11 cellular contexts compared by ENCODE assay signal in genomic region chr7:74230446-74231231, GRCh38. TPM values are rescaled to one million over a fixed set of nuclear protein-coding genes. Genes with fewer than 3 reads are reported as not detected.
DNase-seq lines count a peak whose midpoint lies in the region; ATAC-seq and TF ChIP-seq lines count a peak whose summit lies in the region.
"Had no signal": no experiment of that assay in that cellular context is flagged by ENCODE, and none has a peak within 500 bp of the region (broad histone marks: within the 10 kb centered on the region; RNA-seq: fewer than 3 reads in every experiment).

No MANE protein-coding gene starts in this region.

- H3K36me3 Mint-ChIP-seq in activated naive CD8-positive, alpha-beta T cell treated with anti-CD3 and anti-CD28 coated beads, Interleukin-2, amount 50 U/mL, for 24 hours (ENCODE audit: low read depth) = peaks cover 47% of the 10 kb centered on the region
- peaks cover 47% of the 10 kb centered on the region for H3K36me3 Mint-ChIP-seq in CD4-positive, alpha-beta T cell (ENCODE audit: low read depth)

- H3K27ac ChIP-seq in CD4-positive, alpha-beta T cell (ENCODE audit: low read depth, low read length) = no peak overlapping the region
- no peak overlapping the region for H3K27ac ChIP-seq in mammary epithelial cell (ENCODE audit: insufficient read depth, low read depth, low read length)
- no peak overlapping the region for H3K27ac ChIP-seq in smooth muscle cell (ENCODE audit: low read depth)

- DNase-seq in GF-D8 (lab: John Stamatoyannopoulos, UW) (peak; percentile 87), mammary epithelial cell (no peak), smooth muscle cell (lab: John Stamatoyannopoulos, UW; ENCODE audit: unreplicated experiment) (no peak)
- no peak for DNase-seq in activated naive CD8-positive, alpha-beta T cell treated with anti-CD3 and anti-CD28 coated beads, Interleukin-2, amount 50 U/mL, for 24 hours
- no peak for DNase-seq in CD4-positive, alpha-beta T cell
- DNase-seq: NCI-H1694 had no signal

- no peaks in the 10 kb centered on the region for H3K27me3 ChIP-seq in CD4-positive, alpha-beta T cell (ENCODE audit: control insufficient read depth, insufficient read depth, low read length)
- H3K27me3 ChIP-seq in mammary epithelial cell (ENCODE audit: insufficient read depth, low read length) (no peaks in the 10 kb centered on the region), smooth muscle cell (ENCODE audit: low read depth) (no peaks in the 10 kb centered on the region)

- CTCF ChIA-PET in CD4-positive, alpha-beta T cell (lab: Charles Lee) = interaction anchor here (0.6 to 0.8 kb wide), 2 partner anchors 24 to 1967 kb away, joined by 3 read pairs; no protein-coding TSS in a partner anchor
- CTCF ChIA-PET in mammary epithelial cell (lab: Charles Lee; ENCODE audit: low non-redundant PET) = no interaction called here

- no peaks in the 10 kb centered on the region for H3K9me3 Mint-ChIP-seq in activated naive CD8-positive, alpha-beta T cell treated with anti-CD3 and anti-CD28 coated beads, Interleukin-2, amount 50 U/mL, for 24 hours
- no peaks in the 10 kb centered on the region for H3K9me3 Mint-ChIP-seq in CD4-positive, alpha-beta T cell
- H3K9me3 Mint-ChIP-seq: activated T-helper 17 cell treated with anti-CD3 and anti-CD28 coated beads, Interleukin-2, amount 50 U/mL, for 72 hours had no signal

- peaks cover 29% of the 10 kb centered on the region for H3K4me1 Mint-ChIP-seq in activated naive CD8-positive, alpha-beta T cell treated with anti-CD3 and anti-CD28 coated beads, Interleukin-2, amount 50 U/mL, for 24 hours
- H3K4me1 Mint-ChIP-seq in CD4-positive, alpha-beta T cell (ENCODE audit: low read depth) = no peaks in the 10 kb centered on the region

- ATAC-seq in GM19438 (IDR thresholded peaks at IDR 0.05; ENCODE audit: low read depth, unreplicated experiment) (peak; percentile 53), HG03175 (IDR thresholded peaks at IDR 0.05; ENCODE audit: unreplicated experiment) (peak; percentile 54), GM18858 (IDR thresholded peaks at IDR 0.05; ENCODE audit: unreplicated experiment) (no peak)
- peak; percentile 10 for ATAC-seq in activated naive CD8-positive, alpha-beta T cell treated with anti-CD3 and anti-CD28 coated beads, Interleukin-2, amount 50 U/mL, for 24 hours
- no peak for ATAC-seq in CD4-positive, alpha-beta T cell (ENCODE audit: poor library complexity)
- ATAC-seq: activated T-helper 17 cell treated with anti-CD3 and anti-CD28 coated beads, Interleukin-2, amount 50 U/mL, for 72 hours had no signal

- no peak overlapping the region for H2AFZ ChIP-seq in mammary epithelial cell (ENCODE audit: low read depth, low read length)
- no peak overlapping the region for H2AFZ ChIP-seq in smooth muscle cell (ENCODE audit: low read depth)

- H4K20me1 ChIP-seq in mammary epithelial cell (ENCODE audit: insufficient read depth, low read length) (no peaks in the 10 kb centered on the region), smooth muscle cell (ENCODE audit: low read depth) (peaks cover 25% of the 10 kb centered on the region)

- H3K79me2 ChIP-seq in mammary epithelial cell (ENCODE audit: insufficient read depth, low read length) (no peaks in the 10 kb centered on the region), smooth muscle cell (ENCODE audit: low read depth) (no peaks in the 10 kb centered on the region)

- H3K27me3 Mint-ChIP-seq in activated naive CD8-positive, alpha-beta T cell treated with anti-CD3 and anti-CD28 coated beads, Interleukin-2, amount 50 U/mL, for 24 hours = no peaks in the 10 kb centered on the region
- no peaks in the 10 kb centered on the region for H3K27me3 Mint-ChIP-seq in CD4-positive, alpha-beta T cell
- H3K27me3 Mint-ChIP-seq: activated T-helper 17 cell treated with anti-CD3 and anti-CD28 coated beads, Interleukin-2, amount 50 U/mL, for 72 hours had no signal

- H3K36me3 ChIP-seq in mammary epithelial cell (ENCODE audit: insufficient read depth, low read length) (peaks cover 14% of the 10 kb centered on the region), smooth muscle cell (ENCODE audit: low read depth) (no peaks in the 10 kb centered on the region)

- H3K4me3 ChIP-seq in mammary epithelial cell (replicated peaks in 1 of 3; ENCODE audit: insufficient read depth in 1 of 3, low read depth in 2 of 3, low read length in 3 of 3) (no peak overlapping the region), smooth muscle cell (no peak overlapping the region)

- dilution Hi-C loops in mammary epithelial cell (cut with HindIII; ENCODE audit: low sequenced_read_pairs) = no loop called here

- no peak overlapping the region for H3K9ac ChIP-seq in mammary epithelial cell (ENCODE audit: insufficient read depth, low read length)
- H3K9ac ChIP-seq in smooth muscle cell (ENCODE audit: low read depth) = no peak overlapping the region

- in situ Hi-C loops in mammary epithelial cell (cut with MboI; ENCODE audit: low sequenced_read_pairs in 2 of 2) = no loop called here

- no peaks in the 10 kb centered on the region for H3K4me1 ChIP-seq in mammary epithelial cell (ENCODE audit: insufficient read depth, low read length)
- no peaks in the 10 kb centered on the region for H3K4me1 ChIP-seq in smooth muscle cell (ENCODE audit: low read depth)

- WGBS in mammary epithelial cell (ENCODE audit: low coverage, missing lambda C conversion rate) = 93% methylated on average over 13 of the region's 15 CpGs
- WGBS in smooth muscle cell (ENCODE audit: low lambda C conversion rate) = 97% methylated on average over 15 of the region's 15 CpGs

- no peaks in the 10 kb centered on the region for H3K9me3 ChIP-seq in CD4-positive, alpha-beta T cell (ENCODE audit: control insufficient read depth, low read length)
- H3K9me3 ChIP-seq in mammary epithelial cell (replicated peaks; ENCODE audit: insufficient read depth, low read length) = no peaks in the 10 kb centered on the region
- no peaks in the 10 kb centered on the region for H3K9me3 ChIP-seq in smooth muscle cell (replicated peaks; ENCODE audit: low read depth)

- H3F3A ChIP-seq in smooth muscle cell (ENCODE audit: low read depth) = peaks cover 6% of the 10 kb centered on the region

- POLR2A ChIA-PET in CD4-positive, alpha-beta T cell (lab: Charles Lee) = no interaction called here

- H3K27ac Mint-ChIP-seq in activated naive CD8-positive, alpha-beta T cell treated with anti-CD3 and anti-CD28 coated beads, Interleukin-2, amount 50 U/mL, for 24 hours = peak overlapping the region; percentile 54
- H3K27ac Mint-ChIP-seq in CD4-positive, alpha-beta T cell = no peak overlapping the region
- H3K27ac Mint-ChIP-seq: activated T-helper 17 cell treated with anti-CD3 and anti-CD28 coated beads, Interleukin-2, amount 50 U/mL, for 72 hours had no signal

- BruUV-seq in mammary epithelial cell (replicated peaks; lab: Mats Ljungman, UMichigan) = no TSS peak

- intact Hi-C loops in CD4-positive, alpha-beta T cell (cut with DNase I, micrococcal nuclease) = no loop called here
- intact Hi-C loops in mammary epithelial cell (cut with micrococcal nuclease) = no loop called here

- H3K4me2 ChIP-seq in mammary epithelial cell (ENCODE audit: insufficient read depth, low read depth, low read length) (no peak overlapping the region), smooth muscle cell (no peak overlapping the region)

- no peak overlapping the region for H3K4me3 Mint-ChIP-seq in activated naive CD8-positive, alpha-beta T cell treated with anti-CD3 and anti-CD28 coated beads, Interleukin-2, amount 50 U/mL, for 24 hours
- H3K4me3 Mint-ChIP-seq in CD4-positive, alpha-beta T cell = no peak overlapping the region
- H3K4me3 Mint-ChIP-seq: activated T-helper 17 cell treated with anti-CD3 and anti-CD28 coated beads, Interleukin-2, amount 50 U/mL, for 72 hours had no signal

- no peak for TF ChIP-seq CTCF in CD4-positive, alpha-beta T cell (IDR thresholded peaks at IDR 0.05)
- TF ChIP-seq CTCF in mammary epithelial cell (conservative IDR thresholded peaks at IDR 0.05 in 1 of 2, IDR thresholded peaks at IDR 0.05 in 1 of 2; ENCODE audit: extremely low read depth in 1 of 2, insufficient read depth in 1 of 2, low read depth in 1 of 2, low read length in 2 of 2) (no peak), smooth muscle cell (IDR thresholded peaks at IDR 0.05; ENCODE audit: borderline replicate concordance, insufficient read depth, poor library complexity, severe bottlenecking) (no peak)

RNA-seq across cellular contexts. Expression of gene LAT2, which starts 20.8 kb away (rescaled TPM):
- total RNA-seq in CD4-positive, alpha-beta T cell = 1 to 10 TPM; 1.7 to 2.4 TPM
- 1 to 10 TPM in 1 of 2 donors, under 1 TPM in 1; 0.17 to 1.6 TPM for total RNA-seq in mammary epithelial cell
- 1.2 TPM for polyA plus RNA-seq in mammary epithelial cell
- polyA minus RNA-seq in mammary epithelial cell = not detected
- total RNA-seq in smooth muscle cell = 0.54 TPM in 1 of 2 replicates, not detected in the other
- 0.39 TPM in 1 of 2 replicates, not detected in the other for polyA plus RNA-seq in smooth muscle cell
- total RNA-seq: H4 had no signal

RNA-seq across cellular contexts. Expression of gene RFC2, which starts 23.6 kb away (rescaled TPM):
- total RNA-seq in CD4-positive, alpha-beta T cell = 1 to 10 TPM; 8.5 to 9.6 TPM
- total RNA-seq in mammary epithelial cell (10 to 100 TPM; 15.0 to 43.9 TPM), smooth muscle cell (12.9 and 29.4 TPM in 2 replicates)
- polyA plus RNA-seq in mammary epithelial cell (50.2 TPM), smooth muscle cell (20.5 and 28.9 TPM in 2 replicates)
- polyA minus RNA-seq in mammary epithelial cell = 36.8 TPM

RNA-seq across cellular contexts. Expression of gene EIF4H, which starts 56.5 kb away (rescaled TPM):
- 100 to 1,000 TPM; 311 to 316 TPM for total RNA-seq in CD4-positive, alpha-beta T cell
- total RNA-seq in mammary epithelial cell (100 to 1,000 TPM; 252 to 365 TPM), smooth muscle cell (168 and 198 TPM in 2 replicates)
- polyA plus RNA-seq in mammary epithelial cell (300 TPM), smooth muscle cell (222 and 241 TPM in 2 replicates)
- 345 TPM for polyA minus RNA-seq in mammary epithelial cell

RNA-seq across cellular contexts. Expression of gene CLIP2, which starts 58.6 kb away (rescaled TPM):
- 1 to 10 TPM; 2.4 to 2.7 TPM for total RNA-seq in CD4-positive, alpha-beta T cell
- total RNA-seq in mammary epithelial cell (10 to 100 TPM; 34.3 to 37.9 TPM), smooth muscle cell (12.1 and 19.4 TPM in 2 replicates)
- polyA plus RNA-seq in mammary epithelial cell (7.2 TPM), smooth muscle cell (15.6 and 23.3 TPM in 2 replicates)
- polyA minus RNA-seq in mammary epithelial cell = 15.3 TPM

Comparison
In these comparisons a context has a peak if more than half of its experiments do, and no peak if none do; other contexts are left out.
1. ATAC-seq: peak in GM19438 (single experiment), HG03175 (single experiment) and activated naive CD8-positive, alpha-beta T cell treated with anti-CD3 and anti-CD28 coated beads, Interleukin-2, amount 50 U/mL, for 24 hours (single experiment); none in CD4-positive, alpha-beta T cell (single experiment) and GM18858 (single experiment).